ENCODE assay signal across 14 cellular contexts in genomic region chr20:23103284-23104018, GRCh38. TPM values are rescaled to one million over a fixed set of nuclear protein-coding genes. Genes with fewer than 3 reads are reported as not detected.
DNase-seq lines count a peak whose midpoint lies in the region; ATAC-seq and TF ChIP-seq lines count a peak whose summit lies in the region.
"Had no signal": no experiment of that assay in that cellular context is flagged by ENCODE, and none has a peak within 500 bp of the region (broad histone marks: within the 10 kb centered on the region; RNA-seq: fewer than 3 reads in every experiment).

No MANE protein-coding gene starts in this region.

- H3K4me1 ChIP-seq in BLaER1 treated with 17β-estradiol and CSF1 and Interleukin-3, amounts not matched to agents 10 nM and 100 nM: peaks cover 26 to 100% (median 66%) of the 10 kb centered on the region in 10 experiments
- H3K4me1 ChIP-seq in psoas muscle: peaks cover 16% of the 10 kb centered on the region

- H3K27me3 ChIP-seq in BLaER1 treated with 17β-estradiol and CSF1 and Interleukin-3, amounts not matched to agents 10 nM and 100 nM: no peaks in the 10 kb centered on the region
- H3K27me3 ChIP-seq in psoas muscle (ENCODE audit: insufficient read depth in 3 of 3, low read length in 2 of 3): no peaks in the 10 kb centered on the region

- TF ChIP-seq CTCF in fibroblast of mammary gland (conservative IDR thresholded peaks at IDR 0.05; ENCODE audit: control insufficient read depth, insufficient read depth, low read depth, low read length) (no peak), psoas muscle (IDR thresholded peaks at IDR 0.05) (no peak), GM13977 (IDR thresholded peaks at IDR 0.05; ENCODE audit: extremely low read depth, insufficient read depth, missing control alignments) (no peak)

- H3K9me3 Mint-ChIP-seq in stimulated activated naive CD8-positive, alpha-beta T cell treated with anti-CD3 and anti-CD28 coated beads, Interleukin-15, amount 100 ng/mL, for 72 hours: no peaks in the 10 kb centered on the region
- H3K9me3 Mint-ChIP-seq: activated CD4-positive, alpha-beta T cell treated with anti-CD3 and anti-CD28 coated beads, Interleukin-2, amount 10 ng/mL, durations not matched to agents 24 days and 14 days; memory B cell had no signal

- WGBS in psoas muscle, 3 donors: 78 to 80% (median 80%) methylated on average over 11 of the region's 11 CpGs

- H3K4me3 Mint-ChIP-seq in stimulated activated naive CD8-positive, alpha-beta T cell treated with anti-CD3 and anti-CD28 coated beads, Interleukin-15, amount 100 ng/mL, for 72 hours: no peak overlapping the region
- H3K4me3 Mint-ChIP-seq: activated CD4-positive, alpha-beta T cell treated with anti-CD3 and anti-CD28 coated beads, Interleukin-2, amount 10 ng/mL, durations not matched to agents 24 days and 14 days; memory B cell had no signal

- H3K4me2 ChIP-seq in BLaER1 treated with 17β-estradiol and CSF1 and Interleukin-3, amounts not matched to agents 10 nM and 100 nM: peak overlapping the region; percentile 76 to 91 (median 83)

- H3K9ac ChIP-seq in BLaER1 treated with 17β-estradiol and CSF1 and Interleukin-3, amounts not matched to agents 10 nM and 100 nM: peak overlapping the region; percentile 5 to 64 (median 47); a peak in 17 of 22 replicates

- H3K36me3 ChIP-seq in BLaER1 treated with 17β-estradiol and CSF1 and Interleukin-3, amounts not matched to agents 10 nM and 100 nM: no peaks in the 10 kb centered on the region
- H3K36me3 ChIP-seq in psoas muscle (ENCODE audit: insufficient read depth in 1 of 2, low read depth in 1 of 2): no peaks in the 10 kb centered on the region

- no peaks in the 10 kb centered on the region for H3K27me3 Mint-ChIP-seq in stimulated activated naive CD8-positive, alpha-beta T cell treated with anti-CD3 and anti-CD28 coated beads, Interleukin-15, amount 100 ng/mL, for 72 hours

- in situ Hi-C loops in GM13977 (cut with MboI; ENCODE audit: low pct_unique_long_range_greater_than_20kb, low sequenced_read_pairs, unreplicated experiment): no loop called here

- peak in 1 of 4 donors; percentile 44 for ATAC-seq in psoas muscle
- ATAC-seq in stimulated activated naive CD8-positive, alpha-beta T cell treated with anti-CD3 and anti-CD28 coated beads, Interleukin-15, amount 100 ng/mL, for 72 hours: no peak
- ATAC-seq in GM18517 (IDR thresholded peaks at IDR 0.05; ENCODE audit: unreplicated experiment): no peak
- no peak for ATAC-seq in GM21447 (IDR thresholded peaks at IDR 0.05; ENCODE audit: unreplicated experiment)

- peak; percentile 42 for DNase-seq in NOMO-1 treated with DMSO at 0.1 percent for 48 hours (lab: John Stamatoyannopoulos, UW; ENCODE audit: unreplicated experiment)
- peak; percentile 42 for DNase-seq in fibroblast of mammary gland (ENCODE audit: low read depth)
- DNase-seq in psoas muscle: peak in 1 of 2 donors; percentile 19
- no peak for DNase-seq in stimulated activated naive CD8-positive, alpha-beta T cell treated with anti-CD3 and anti-CD28 coated beads, Interleukin-15, amount 100 ng/mL, for 72 hours
- no peak for DNase-seq in GM13977 (ENCODE audit: low spot score)
- DNase-seq: activated CD4-positive, alpha-beta T cell treated with anti-CD3 and anti-CD28 coated beads, Interleukin-2, amount 10 ng/mL, durations not matched to agents 24 days and 14 days; hypothalamus; NCI-H1417 had no signal

- intact Hi-C loops in psoas muscle (cut with DNase I): no loop called here

- no peak overlapping the region for H3K27ac Mint-ChIP-seq in stimulated activated naive CD8-positive, alpha-beta T cell treated with anti-CD3 and anti-CD28 coated beads, Interleukin-15, amount 100 ng/mL, for 72 hours
- H3K27ac Mint-ChIP-seq: activated CD4-positive, alpha-beta T cell treated with anti-CD3 and anti-CD28 coated beads, Interleukin-2, amount 10 ng/mL, durations not matched to agents 24 days and 14 days; memory B cell had no signal

- H3K9me3 ChIP-seq in BLaER1 treated with 17β-estradiol and CSF1 and Interleukin-3, amounts not matched to agents 10 nM and 100 nM (replicated peaks in 1 of 11): no peaks in the 10 kb centered on the region
- no peaks in the 10 kb centered on the region for H3K9me3 ChIP-seq in psoas muscle

- H4K20me1 ChIP-seq in BLaER1 treated with 17β-estradiol and CSF1 and Interleukin-3, amounts not matched to agents 10 nM and 100 nM: no peaks in the 10 kb centered on the region

- H3K4me1 Mint-ChIP-seq in stimulated activated naive CD8-positive, alpha-beta T cell treated with anti-CD3 and anti-CD28 coated beads, Interleukin-15, amount 100 ng/mL, for 72 hours: no peaks in the 10 kb centered on the region
- H3K4me1 Mint-ChIP-seq: activated CD4-positive, alpha-beta T cell treated with anti-CD3 and anti-CD28 coated beads, Interleukin-2, amount 10 ng/mL, durations not matched to agents 24 days and 14 days; memory B cell had no signal

- H3K4me3 ChIP-seq in BLaER1 treated with 17β-estradiol and CSF1 and Interleukin-3, amounts not matched to agents 10 nM and 100 nM: peak overlapping the region in 4 of 10 experiments; percentile 1 to 32 (median 18); a peak in 3 of 20 replicates
- H3K4me3 ChIP-seq in fibroblast of mammary gland (ENCODE audit: control insufficient read depth, low read depth, low read length) (no peak overlapping the region), psoas muscle (no peak overlapping the region)

- H3K27ac ChIP-seq in BLaER1 treated with 17β-estradiol and CSF1 and Interleukin-3, amounts not matched to agents 10 nM and 100 nM: peak overlapping the region; percentile 67 to 81 (median 74)
- H3K27ac ChIP-seq in psoas muscle: peak overlapping the region; percentile 61

RNA-seq across cellular contexts. Expression of gene CD93, which starts 17.3 kb away (rescaled TPM):
- total RNA-seq in psoas muscle: 10 to 100 TPM; 17.6 to 35.7 (median 34.6) TPM
- polyA plus RNA-seq in psoas muscle: 10 to 100 TPM in 1 of 3 donors, 1 to 10 TPM in 2; 7.7 to 15.5 (median 9.5) TPM
- total RNA-seq: NCI-H460 had no signal

RNA-seq across cellular contexts. Expression of gene THBD, which starts 54.0 kb away (rescaled TPM):
- total RNA-seq in psoas muscle: 10 to 100 TPM in 3 of 4 donors, 1 to 10 TPM in 1; 6.5 to 75.3 (median 55.2) TPM
- polyA plus RNA-seq in psoas muscle: 100 to 1,000 TPM in 1 of 3 donors, 10 to 100 TPM in 2; 10.8 to 604 (median 12.9) TPM
- total RNA-seq: activated CD4-positive, alpha-beta T cell treated with anti-CD3 and anti-CD28 coated beads, Interleukin-2, amount 10 ng/mL, durations not matched to agents 24 days and 14 days; T-helper 2 cell treated with Interferon-gamma antibody and Interleukin-4, amounts not matched to agents 100 ng/mL and 5 ng/mL, for 36 hours had no signal

Comparison
In these comparisons a context has a peak if more than half of its experiments do, and no peak if none do; other contexts are left out.
1. DNase-seq: peak in NOMO-1 treated with DMSO at 0.1 percent for 48 hours (single experiment) and fibroblast of mammary gland (single experiment); none in stimulated activated naive CD8-positive, alpha-beta T cell treated with anti-CD3 and anti-CD28 coated beads, Interleukin-15, amount 100 ng/mL, for 72 hours (0 of 2) and GM13977 (single experiment).